ENCODE assay signal across 16 cellular contexts in genomic region chr5:124633209-124633608, GRCh38.
DNase-seq lines count a peak whose midpoint lies in the region; ATAC-seq, FAIRE-seq and TF ChIP-seq lines count a peak whose summit lies in the region.
"Had no signal": no experiment of that assay in that cellular context is flagged by ENCODE, and none has a peak within 500 bp of the region (broad histone marks: within the 10 kb centered on the region; RNA-seq: fewer than 3 reads in every experiment).

No MANE protein-coding gene starts in this region.

- H3K4me3 ChIP-seq in HepG2 (replicated peaks in 1 of 3; ENCODE audit: insufficient read depth in 1 of 3, low read depth in 2 of 3, low read length in 3 of 3) (no peak overlapping the region), right lobe of liver (no peak overlapping the region), dorsolateral prefrontal cortex (no peak overlapping the region), trophoblast cell (ENCODE audit: low read depth, low read length) (no peak overlapping the region)
- H3K4me3 ChIP-seq: BLaER1, HAP-1 had no signal

- H3K9me3 ChIP-seq in HepG2 (ENCODE audit: low read length): no peaks in the 10 kb centered on the region
- H3K9me3 ChIP-seq in right lobe of liver: no peaks in the 10 kb centered on the region
- H3K9me3 ChIP-seq in trophoblast cell (ENCODE audit: insufficient read depth, low read depth, low read length): peaks cover 1% of the 10 kb centered on the region
- H3K9me3 ChIP-seq: BLaER1, HAP-1 had no signal

- peak overlapping the region; percentile 15 for H4K8ac ChIP-seq in trophoblast cell (ENCODE audit: low read depth, low read length)

- H3K36me3 ChIP-seq in HepG2 (replicated peaks in 1 of 2; ENCODE audit: control insufficient read depth in 1 of 2, insufficient read depth in 2 of 2, low read length in 2 of 2) (no peaks in the 10 kb centered on the region), right lobe of liver (no peaks in the 10 kb centered on the region), trophoblast cell (ENCODE audit: control insufficient read depth in 1 of 2, insufficient read depth in 2 of 2, low read length in 2 of 2) (peaks cover 2 to 5% of the 10 kb centered on the region in 2 experiments)
- H3K36me3 ChIP-seq: HAP-1 had no signal

- ATAC-seq in HepG2: no peak
- no peak for ATAC-seq in right lobe of liver
- ATAC-seq in stimulated activated memory B cell treated with anti-CD40 and anti-IgM and Interleukin-4, amounts not matched to agents 10 μg/mL and 1 μg/mL and 100 μg/mL, for 72 hours: no peak
- no peak for ATAC-seq in GM18909 (IDR thresholded peaks at IDR 0.05; ENCODE audit: poor library complexity, unreplicated experiment)
- ATAC-seq in GM21526 (IDR thresholded peaks at IDR 0.05; ENCODE audit: low FRiP score, unreplicated experiment): no peak
- no peak for ATAC-seq in GM21528 (IDR thresholded peaks at IDR 0.05; ENCODE audit: low FRiP score, unreplicated experiment)

- no peak overlapping the region for H3K23ac ChIP-seq in trophoblast cell (ENCODE audit: low read length)

- peak; percentile 15 for FAIRE-seq in HepG2 (lab: Jason Lieb, UNC)

- H2AFZ ChIP-seq in HepG2 (ENCODE audit: low read length) (no peak overlapping the region), trophoblast cell (ENCODE audit: insufficient read depth, low read length, poor library complexity) (no peak overlapping the region)

- H3K18ac ChIP-seq in trophoblast cell (ENCODE audit: low read length): peak overlapping the region; percentile 80

- DNase-seq in HepG2 (ENCODE audit: low spot score): no peak
- no peak for DNase-seq in right lobe of liver
- DNase-seq in dorsolateral prefrontal cortex: no peak
- no peak for DNase-seq in trophoblast cell
- DNase-seq: 8988T; AML-193; CD8-positive, alpha-beta memory T cell; DMS 273 treated with DMSO at 0.1 percent for 48 hours; GOT3; HFFc6 had no signal

- no peak for TF ChIP-seq RAD21 in HepG2 (CRISPR knock-in tag; IDR thresholded peaks at IDR 0.05)

- H2BK5ac ChIP-seq in trophoblast cell (ENCODE audit: low read depth, low read length, poor library complexity): peak overlapping the region; percentile 34

- in situ Hi-C loops in HepG2 (cut with HindIII; ENCODE audit: extremely low pct_ligation_motif_present, low pct_unique_long_range_greater_than_20kb): no loop called here

- H3K36me3 Mint-ChIP-seq in stimulated activated memory B cell treated with anti-CD40 and anti-IgM and Interleukin-4, amounts not matched to agents 10 μg/mL and 1 μg/mL and 100 μg/mL, for 72 hours: peaks cover 6% of the 10 kb centered on the region

- peak overlapping the region; percentile 45 for H2AK5ac ChIP-seq in trophoblast cell (ENCODE audit: low read length)

- POLR2A ChIA-PET in HepG2 (lab: Yijun Ruan, JAX): no interaction called here

- no peak for TF ChIP-seq CTCF in HepG2 (CRISPR knock-in tag; IDR thresholded peaks at IDR 0.05)
- TF ChIP-seq CTCF in right lobe of liver (IDR thresholded peaks at IDR 0.05): no peak
- TF ChIP-seq CTCF in dorsolateral prefrontal cortex (IDR thresholded peaks at IDR 0.05 in 54 of 56, conservative IDR thresholded peaks at IDR 0.05 in 2 of 56; ENCODE audit: low read depth in 1 of 56, partially characterized antibody in 56 of 56): no peak

- H3K4me2 ChIP-seq in HepG2 (ENCODE audit: low read depth, low read length): no peak overlapping the region; the same call in 1 of the 2 replicates
- H3K4me2 ChIP-seq in trophoblast cell (ENCODE audit: low read length): no peak overlapping the region
- H3K4me2 ChIP-seq: BLaER1 had no signal

- H3K9ac ChIP-seq in HepG2 (ENCODE audit: insufficient read depth, low read depth, low read length) (no peak overlapping the region), trophoblast cell (ENCODE audit: low read length) (no peak overlapping the region)
- H3K9ac ChIP-seq: BLaER1 had no signal

- H3K27ac Mint-ChIP-seq in stimulated activated memory B cell treated with anti-CD40 and anti-IgM and Interleukin-4, amounts not matched to agents 10 μg/mL and 1 μg/mL and 100 μg/mL, for 72 hours: no peak overlapping the region
- H3K27ac Mint-ChIP-seq: CD8-positive, alpha-beta memory T cell had no signal

- CTCF ChIA-PET in HepG2 (lab: Yijun Ruan, JAX; ENCODE audit: low intra/inter-chr PET ratio, low total read pairs): no interaction called here

- intact Hi-C loops in HepG2 (cut with micrococcal nuclease; ENCODE audit: unreplicated experiment): no loop called here
- intact Hi-C loops in right lobe of liver (cut with DNase I): no loop called here
- intact Hi-C loops in dorsolateral prefrontal cortex (cut with DNase I): no loop called here

- H4K20me1 ChIP-seq in HepG2 (ENCODE audit: insufficient read depth, low read length): no peaks in the 10 kb centered on the region

- no peak overlapping the region for H3K4ac ChIP-seq in trophoblast cell (ENCODE audit: low read depth, low read length)

- H2BK120ac ChIP-seq in trophoblast cell (ENCODE audit: insufficient read depth, low read length, poor library complexity): peak overlapping the region; percentile 26

- H3K27ac ChIP-seq in HepG2 (ENCODE audit: extremely low read length, insufficient read depth, low read length) (no peak overlapping the region), right lobe of liver (no peak overlapping the region), dorsolateral prefrontal cortex (peak overlapping the region in 49 of 59 donors; percentile 35 to 93 (median 83)), trophoblast cell (ENCODE audit: low read depth, low read length) (no peak overlapping the region)
- H3K27ac ChIP-seq: BLaER1 had no signal

- 65% methylated on average over 5 of the region's 5 CpGs for WGBS in HepG2 (ENCODE audit: low lambda C conversion rate)
- 71% methylated on average over 4 of the region's 5 CpGs for WGBS in right lobe of liver (ENCODE audit: insufficient coverage, low coverage, low lambda C conversion rate, missing lambda C conversion rate)
- WGBS in trophoblast cell (ENCODE audit: extremely low coverage, insufficient coverage, insufficient read length): no CpG with 5 or more reads among the region's 5 CpGs

- peaks cover 58% of the 10 kb centered on the region for H3K4me1 ChIP-seq in HepG2 (ENCODE audit: insufficient read depth, low read length)
- H3K4me1 ChIP-seq in right lobe of liver: peaks cover 0 to 2% (median 0%) of the 10 kb centered on the region in 4 donors
- peaks cover 31 to 41% of the 10 kb centered on the region in 2 experiments for H3K4me1 ChIP-seq in trophoblast cell (ENCODE audit: control insufficient read depth in 1 of 2, insufficient read depth in 2 of 2, low read length in 2 of 2)

- H3K27me3 Mint-ChIP-seq in stimulated activated memory B cell treated with anti-CD40 and anti-IgM and Interleukin-4, amounts not matched to agents 10 μg/mL and 1 μg/mL and 100 μg/mL, for 72 hours: no peaks in the 10 kb centered on the region

- no peak overlapping the region for H4K12ac ChIP-seq in trophoblast cell (ENCODE audit: low read depth, low read length)

- TF ChIP-seq EP300 in HepG2 (IDR thresholded peaks at IDR 0.05; ENCODE audit: low read depth in 2 of 2, low read length in 2 of 2): no peak
- no peak for TF ChIP-seq EP300 in HepG2 (CRISPR knock-in tag; IDR thresholded peaks at IDR 0.05; ENCODE audit: borderline replicate concordance)

- BruUV-seq in HepG2 (replicated peaks; lab: Mats Ljungman, UMichigan): no TSS peak

- H3K27me3 ChIP-seq in HepG2 (ENCODE audit: control insufficient read depth in 1 of 2, insufficient read depth in 2 of 2, low read length in 2 of 2) (no peaks in the 10 kb centered on the region), right lobe of liver (no peaks in the 10 kb centered on the region), dorsolateral prefrontal cortex (no peaks in the 10 kb centered on the region), trophoblast cell (ENCODE audit: insufficient read depth, low read length) (no peaks in the 10 kb centered on the region)
- H3K27me3 ChIP-seq: BLaER1 had no signal

- peak overlapping the region; percentile 83 for H2BK12ac ChIP-seq in trophoblast cell (ENCODE audit: low read length)

- H3K4me1 Mint-ChIP-seq in stimulated activated memory B cell treated with anti-CD40 and anti-IgM and Interleukin-4, amounts not matched to agents 10 μg/mL and 1 μg/mL and 100 μg/mL, for 72 hours: peaks cover 21% of the 10 kb centered on the region
- H3K4me1 Mint-ChIP-seq: CD8-positive, alpha-beta memory T cell had no signal

- H3K79me1 ChIP-seq in trophoblast cell (ENCODE audit: low read length): peaks cover 46% of the 10 kb centered on the region

- H4K91ac ChIP-seq in trophoblast cell (ENCODE audit: low read depth, low read length): peak overlapping the region; percentile 67

- no peaks in the 10 kb centered on the region for H3K79me2 ChIP-seq in HepG2 (ENCODE audit: insufficient read depth, low read length)
- H3K79me2 ChIP-seq in trophoblast cell (ENCODE audit: control insufficient read depth, insufficient read depth, low read length, poor library complexity): peaks cover 10% of the 10 kb centered on the region

- H3K4me3 Mint-ChIP-seq in stimulated activated memory B cell treated with anti-CD40 and anti-IgM and Interleukin-4, amounts not matched to agents 10 μg/mL and 1 μg/mL and 100 μg/mL, for 72 hours: no peak overlapping the region
- H3K4me3 Mint-ChIP-seq: CD8-positive, alpha-beta memory T cell had no signal

- peak overlapping the region; percentile 55 for H3K14ac ChIP-seq in trophoblast cell (ENCODE audit: low read length)

- H3K9me3 Mint-ChIP-seq in stimulated activated memory B cell treated with anti-CD40 and anti-IgM and Interleukin-4, amounts not matched to agents 10 μg/mL and 1 μg/mL and 100 μg/mL, for 72 hours: no peaks in the 10 kb centered on the region
- H3K9me3 Mint-ChIP-seq: HFFc6 had no signal

- TF ChIP-seq POLR2A in HepG2 (IDR thresholded peaks at IDR 0.05; ENCODE audit: insufficient read depth in 1 of 2, low read depth in 2 of 2, low read length in 2 of 2) (no peak), right lobe of liver (IDR thresholded peaks at IDR 0.05) (no peak)

TF ChIP-seq in HepG2, 621 proteins besides CTCF, POLR2A, EP300 and RAD21:
- TF ChIP-seq ONECUT2 (CRISPR knock-in tag; IDR thresholded peaks at IDR 0.05): no peak
- peak; percentile 30 for TF ChIP-seq TEAD3 (CRISPR knock-in tag; optimal IDR thresholded peaks at IDR 0.05; ENCODE audit: borderline replicate concordance)
- no peak for TF ChIP-seq HES4 (CRISPR knock-in tag; IDR thresholded peaks at IDR 0.05; ENCODE audit: borderline replicate concordance)

Comparison
In these comparisons a context has a peak if more than half of its experiments do, and no peak if none do; other contexts are left out.
1. H3K27ac ChIP-seq: peak in dorsolateral prefrontal cortex (49 of 59); none in HepG2 (single experiment), right lobe of liver (0 of 3) and trophoblast cell (single experiment).